ENCODE assay signal across 16 cellular contexts in the genomic region with DNA sequence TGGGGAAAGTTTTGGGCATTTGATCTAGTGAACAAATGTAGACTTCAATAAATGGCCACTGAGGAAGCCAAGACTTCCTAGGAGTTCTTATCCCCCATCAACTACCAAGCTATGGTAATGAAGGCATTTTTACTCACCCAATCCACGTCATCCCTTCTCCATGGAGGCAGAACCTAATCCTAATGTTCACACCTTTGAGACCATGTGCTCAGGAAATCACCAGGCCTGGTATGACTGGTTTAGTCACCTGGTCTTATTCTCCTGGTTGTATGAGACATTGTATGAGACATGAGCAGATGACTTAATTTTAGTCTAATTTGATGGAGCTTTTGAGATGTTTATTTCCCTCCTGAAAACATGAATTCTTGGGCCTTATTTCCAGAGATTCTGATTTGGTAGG.
DNase-seq lines count a peak whose midpoint lies in the region; ATAC-seq, FAIRE-seq and TF ChIP-seq lines count a peak whose summit lies in the region.
"Had no signal": no experiment of that assay in that cellular context is flagged by ENCODE, and none has a peak within 500 bp of the region (broad histone marks: within the 10 kb centered on the region; RNA-seq: fewer than 3 reads in every experiment).

No MANE protein-coding gene starts in this region.

- H3K9me3 ChIP-seq in HepG2 (ENCODE audit: low read length) (peaks cover 21% of the 10 kb centered on the region), right lobe of liver (no peaks in the 10 kb centered on the region), esophagus squamous epithelium (no peaks in the 10 kb centered on the region), smooth muscle cell (replicated peaks; ENCODE audit: low read depth) (no peaks in the 10 kb centered on the region)
- H3K9me3 ChIP-seq: HAP-1 had no signal

- in situ Hi-C loops in HepG2 (cut with HindIII; ENCODE audit: extremely low pct_ligation_motif_present, low pct_unique_long_range_greater_than_20kb) = no loop called here
- in situ Hi-C loops in ACHN (cut with HindIII; ENCODE audit: low pct_ligation_motif_present, low pct_unique_long_range_greater_than_20kb, low sequenced_read_pairs) = no loop called here

- TF ChIP-seq RAD21 in HepG2 (CRISPR knock-in tag; IDR thresholded peaks at IDR 0.05) = no peak

- no peaks in the 10 kb centered on the region for H3K27me3 ChIP-seq in HepG2 (ENCODE audit: control insufficient read depth in 1 of 2, insufficient read depth in 2 of 2, low read length in 2 of 2)
- no peaks in the 10 kb centered on the region for H3K27me3 ChIP-seq in right lobe of liver
- H3K27me3 ChIP-seq in esophagus squamous epithelium = no peaks in the 10 kb centered on the region
- no peaks in the 10 kb centered on the region for H3K27me3 ChIP-seq in smooth muscle cell (ENCODE audit: low read depth)
- H3K27me3 ChIP-seq: BLaER1 treated with 17β-estradiol and CSF1 and Interleukin-3, amounts not matched to agents 10 nM and 100 nM had no signal

- H3K4me2 ChIP-seq in HepG2 (ENCODE audit: low read depth, low read length) = no peak overlapping the region
- no peak overlapping the region for H3K4me2 ChIP-seq in smooth muscle cell
- H3K4me2 ChIP-seq: BLaER1 treated with 17β-estradiol and CSF1 and Interleukin-3, amounts not matched to agents 10 nM and 100 nM had no signal

- H3K9ac ChIP-seq in HepG2 (ENCODE audit: insufficient read depth, low read depth, low read length) = no peak overlapping the region
- no peak overlapping the region for H3K9ac ChIP-seq in smooth muscle cell (ENCODE audit: low read depth)
- H3K9ac ChIP-seq: BLaER1 treated with 17β-estradiol and CSF1 and Interleukin-3, amounts not matched to agents 10 nM and 100 nM had no signal

- H3K4me1 ChIP-seq in HepG2 (ENCODE audit: insufficient read depth, low read length) (no peaks in the 10 kb centered on the region), right lobe of liver (no peaks in the 10 kb centered on the region), esophagus squamous epithelium (peaks cover 5 to 62% (median 8%) of the 10 kb centered on the region in 3 donors), smooth muscle cell (ENCODE audit: low read depth) (no peaks in the 10 kb centered on the region)
- H3K4me1 ChIP-seq: BLaER1 treated with 17β-estradiol and CSF1 and Interleukin-3, amounts not matched to agents 10 nM and 100 nM; HAP-1 had no signal

- no peak overlapping the region for H3K4me3 ChIP-seq in HepG2 (replicated peaks in 1 of 3; ENCODE audit: insufficient read depth in 1 of 3, low read depth in 2 of 3, low read length in 3 of 3)
- H3K4me3 ChIP-seq in right lobe of liver = no peak overlapping the region
- H3K4me3 ChIP-seq in epithelial cell of esophagus (ENCODE audit: low read length) = no peak overlapping the region
- H3K4me3 ChIP-seq in esophagus squamous epithelium = no peak overlapping the region
- H3K4me3 ChIP-seq in smooth muscle cell = no peak overlapping the region
- H3K4me3 ChIP-seq: BLaER1 treated with 17β-estradiol and CSF1 and Interleukin-3, amounts not matched to agents 10 nM and 100 nM; GM12878; HAP-1 had no signal

- H3K79me2 ChIP-seq in HepG2 (ENCODE audit: insufficient read depth, low read length) = no peaks in the 10 kb centered on the region
- no peaks in the 10 kb centered on the region for H3K79me2 ChIP-seq in smooth muscle cell (ENCODE audit: low read depth)

- CTCF ChIA-PET in HepG2 (lab: Yijun Ruan, JAX; ENCODE audit: low intra/inter-chr PET ratio, low total read pairs) = no interaction called here

- H3F3A ChIP-seq in smooth muscle cell (ENCODE audit: low read depth) = no peaks in the 10 kb centered on the region

- no peak for DNase-seq in HepG2 (ENCODE audit: low spot score)
- no peak for DNase-seq in right lobe of liver
- DNase-seq in epithelial cell of esophagus (ENCODE audit: low read depth) = peak; percentile 62
- DNase-seq in esophagus squamous epithelium (lab: John Stamatoyannopoulos, UW) = no peak
- no peak for DNase-seq in ACHN
- no peak for DNase-seq in smooth muscle cell (lab: John Stamatoyannopoulos, UW; ENCODE audit: unreplicated experiment)
- DNase-seq: 8988T; Calu3; CD8-positive, alpha-beta T cell; DMS79 treated with DMSO at 0.1 percent for 48 hours had no signal

- H3K36me3 ChIP-seq in HepG2 (replicated peaks in 1 of 2; ENCODE audit: control insufficient read depth in 1 of 2, insufficient read depth in 2 of 2, low read length in 2 of 2) (no peaks in the 10 kb centered on the region), right lobe of liver (no peaks in the 10 kb centered on the region), esophagus squamous epithelium (no peaks in the 10 kb centered on the region), smooth muscle cell (ENCODE audit: low read depth) (no peaks in the 10 kb centered on the region)
- H3K36me3 ChIP-seq: BLaER1 treated with 17β-estradiol and CSF1 and Interleukin-3, amounts not matched to agents 10 nM and 100 nM; HAP-1 had no signal

- TF ChIP-seq POLR2A in HepG2 (IDR thresholded peaks at IDR 0.05; ENCODE audit: insufficient read depth in 1 of 2, low read depth in 2 of 2, low read length in 2 of 2) (no peak), right lobe of liver (IDR thresholded peaks at IDR 0.05) (no peak), esophagus squamous epithelium (IDR thresholded peaks at IDR 0.05) (no peak)

- BruUV-seq in HepG2 (replicated peaks; lab: Mats Ljungman, UMichigan) = no TSS peak

- ATAC-seq in HepG2 = no peak
- no peak for ATAC-seq in right lobe of liver
- no peak for ATAC-seq in HG03442 (IDR thresholded peaks at IDR 0.05; ENCODE audit: unreplicated experiment)
- ATAC-seq: CD8-positive, alpha-beta T cell; GM12878 had no signal

- TF ChIP-seq EP300 in HepG2 (IDR thresholded peaks at IDR 0.05; ENCODE audit: low read depth in 2 of 2, low read length in 2 of 2) (no peak), HepG2 (CRISPR knock-in tag; IDR thresholded peaks at IDR 0.05; ENCODE audit: borderline replicate concordance) (no peak)

- FAIRE-seq in HepG2 (lab: Jason Lieb, UNC) = no peak
- FAIRE-seq: GM12878, HTR-8/SVneo had no signal

- WGBS in HepG2 (ENCODE audit: low lambda C conversion rate) = 0% methylated on average over 1 of the region's 1 CpG
- 42% methylated on average over 1 of the region's 1 CpG for WGBS in right lobe of liver (ENCODE audit: insufficient coverage, low coverage, low lambda C conversion rate, missing lambda C conversion rate)
- WGBS in esophagus squamous epithelium, 2 donors = 59 to 65% methylated on average over 1 of the region's 1 CpG
- WGBS in smooth muscle cell (ENCODE audit: low lambda C conversion rate) = 85% methylated on average over 1 of the region's 1 CpG

- H4K20me1 ChIP-seq in HepG2 (ENCODE audit: insufficient read depth, low read length) (no peaks in the 10 kb centered on the region), smooth muscle cell (ENCODE audit: low read depth) (no peaks in the 10 kb centered on the region)
- H4K20me1 ChIP-seq: BLaER1 treated with 17β-estradiol and CSF1 and Interleukin-3, amounts not matched to agents 10 nM and 100 nM had no signal

- H3K27ac ChIP-seq in HepG2 (ENCODE audit: extremely low read length, insufficient read depth, low read length) (no peak overlapping the region), right lobe of liver (no peak overlapping the region), esophagus squamous epithelium (peak overlapping the region in 3 of 4 donors; percentile 78 to 89 (median 86)), smooth muscle cell (ENCODE audit: low read depth) (no peak overlapping the region)
- H3K27ac ChIP-seq: BLaER1 treated with 17β-estradiol and CSF1 and Interleukin-3, amounts not matched to agents 10 nM and 100 nM; HL-60 had no signal

- no peak overlapping the region for H2AFZ ChIP-seq in HepG2 (ENCODE audit: low read length)
- no peak overlapping the region for H2AFZ ChIP-seq in smooth muscle cell (ENCODE audit: low read depth)

- intact Hi-C loops in HepG2 (cut with micrococcal nuclease; ENCODE audit: unreplicated experiment) (no loop called here), right lobe of liver (cut with DNase I) (no loop called here), esophagus squamous epithelium (cut with DNase I) (no loop called here)

- no peak for TF ChIP-seq CTCF in HepG2 (CRISPR knock-in tag; IDR thresholded peaks at IDR 0.05)
- TF ChIP-seq CTCF in right lobe of liver (IDR thresholded peaks at IDR 0.05) = no peak
- TF ChIP-seq CTCF in epithelial cell of esophagus (IDR thresholded peaks at IDR 0.05; ENCODE audit: insufficient read depth, low read depth, low read length, missing control alignments) = no peak
- no peak for TF ChIP-seq CTCF in esophagus squamous epithelium (IDR thresholded peaks at IDR 0.05)
- no peak for TF ChIP-seq CTCF in smooth muscle cell (IDR thresholded peaks at IDR 0.05; ENCODE audit: borderline replicate concordance, insufficient read depth, poor library complexity, severe bottlenecking)

- POLR2A ChIA-PET in HepG2 (lab: Yijun Ruan, JAX) = no interaction called here

TF ChIP-seq in HepG2, 621 proteins besides CTCF, POLR2A, EP300 and RAD21:
- TF ChIP-seq, protein P1, sequence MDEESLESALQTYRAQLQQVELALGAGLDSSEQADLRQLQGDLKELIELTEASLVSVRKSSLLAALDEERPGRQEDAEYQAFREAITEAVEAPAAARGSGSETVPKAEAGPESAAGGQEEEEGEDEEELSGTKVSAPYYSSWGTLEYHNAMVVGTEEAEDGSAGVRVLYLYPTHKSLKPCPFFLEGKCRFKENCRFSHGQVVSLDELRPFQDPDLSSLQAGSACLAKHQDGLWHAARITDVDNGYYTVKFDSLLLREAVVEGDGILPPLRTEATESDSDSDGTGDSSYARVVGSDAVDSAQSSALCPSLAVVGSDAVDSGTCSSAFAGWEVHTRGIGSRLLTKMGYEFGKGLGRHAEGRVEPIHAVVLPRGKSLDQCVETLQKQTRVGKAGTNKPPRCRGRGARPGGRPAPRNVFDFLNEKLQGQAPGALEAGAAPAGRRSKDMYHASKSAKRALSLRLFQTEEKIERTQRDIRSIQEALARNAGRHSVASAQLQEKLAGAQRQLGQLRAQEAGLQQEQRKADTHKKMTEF (CRISPR knock-in tag; IDR thresholded peaks at IDR 0.05) = no peak
- TF ChIP-seq, protein P2, sequence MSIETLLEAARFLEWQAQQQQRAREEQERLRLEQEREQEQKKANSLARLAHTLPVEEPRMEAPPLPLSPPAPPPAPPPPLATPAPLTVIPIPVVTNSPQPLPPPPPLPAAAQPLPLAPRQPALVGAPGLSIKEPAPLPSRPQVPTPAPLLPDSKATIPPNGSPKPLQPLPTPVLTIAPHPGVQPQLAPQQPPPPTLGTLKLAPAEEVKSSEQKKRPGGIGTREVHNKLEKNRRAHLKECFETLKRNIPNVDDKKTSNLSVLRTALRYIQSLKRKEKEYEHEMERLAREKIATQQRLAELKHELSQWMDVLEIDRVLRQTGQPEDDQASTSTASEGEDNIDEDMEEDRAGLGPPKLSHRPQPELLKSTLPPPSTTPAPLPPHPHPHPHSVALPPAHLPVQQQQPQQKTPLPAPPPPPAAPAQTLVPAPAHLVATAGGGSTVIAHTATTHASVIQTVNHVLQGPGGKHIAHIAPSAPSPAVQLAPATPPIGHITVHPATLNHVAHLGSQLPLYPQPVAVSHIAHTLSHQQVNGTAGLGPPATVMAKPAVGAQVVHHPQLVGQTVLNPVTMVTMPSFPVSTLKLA (IDR thresholded peaks at IDR 0.05) = peak; percentile 40; the same call in 1 of the 2 replicates
- TF ChIP-seq CREB1 (IDR thresholded peaks at IDR 0.05) (peak; percentile 73), CREB1 (CRISPR knock-in tag; IDR thresholded peaks at IDR 0.05) (no peak)

Comparison
In these comparisons a context has a peak if more than half of its experiments do, and no peak if none do; other contexts are left out.
1. H3K27ac ChIP-seq: peak in esophagus squamous epithelium (3 of 4); none in HepG2 (single experiment), right lobe of liver (0 of 3) and smooth muscle cell (single experiment).